ENCODE assay signal across 8 cellular contexts in the genomic region with DNA sequence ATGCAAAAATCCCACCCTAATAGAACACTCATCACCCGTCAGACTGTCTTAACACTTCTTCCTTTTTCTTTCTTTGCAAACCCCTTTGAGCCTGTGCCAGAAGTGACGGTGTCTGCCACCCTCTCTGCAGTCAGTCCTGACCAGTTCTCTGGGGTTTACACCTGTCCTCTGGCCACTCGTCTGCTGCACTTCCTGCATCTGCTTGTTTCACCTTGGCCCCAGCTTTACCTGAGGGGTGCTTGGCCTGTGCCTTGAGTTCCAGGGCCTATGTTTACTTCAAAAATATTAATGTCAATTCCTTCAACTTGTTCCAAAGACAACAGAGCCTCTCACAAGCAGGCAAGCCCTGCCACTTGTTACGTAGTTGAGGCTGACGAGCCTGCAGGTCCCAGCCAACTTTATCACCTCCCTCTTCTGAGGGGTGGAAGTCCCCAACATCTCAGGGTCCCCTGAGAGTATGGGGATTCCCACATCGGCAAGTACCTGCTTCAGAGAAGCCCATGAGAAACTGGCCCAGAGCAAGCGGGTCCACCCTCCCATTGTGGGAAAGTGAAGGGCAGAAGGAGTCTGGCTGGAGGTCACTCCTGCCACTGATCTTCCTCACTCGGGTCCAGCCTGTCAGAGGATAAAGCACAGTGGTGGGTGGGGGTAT.
DNase-seq lines count a peak whose midpoint lies in the region; ATAC-seq and TF ChIP-seq lines count a peak whose summit lies in the region.

No MANE protein-coding gene starts in this region.

- ATAC-seq in GM18498 (IDR thresholded peaks at IDR 0.05; ENCODE audit: unreplicated experiment) (peak; percentile 51), GM19468 (IDR thresholded peaks at IDR 0.05; ENCODE audit: extremely low read depth, unreplicated experiment) (peak; percentile 43), HG03159 (IDR thresholded peaks at IDR 0.05; ENCODE audit: unreplicated experiment) (peak; percentile 45), left lung (peak; percentile 46)

- no peak overlapping the region for H3K4me3 ChIP-seq in left lung

- DNase-seq in left lung, result peak; percentile 31 to 44
- no peak for DNase-seq in NCI-H187 (lab: John Stamatoyannopoulos, UW)
- no peak for DNase-seq in effector CD4-positive, alpha-beta T cell
- DNase-seq in cardiac septum (ENCODE audit: low spot score), result no peak
- DNase-seq in DMS 273 (lab: John Stamatoyannopoulos, UW; ENCODE audit: unreplicated experiment), result no peak

- H3K4me1 ChIP-seq in left lung, result peaks cover 0 to 3% of the 10 kb centered on the region in 2 donors

- no peak overlapping the region for H3K27ac ChIP-seq in left lung

- no peaks in the 10 kb centered on the region for H3K9me3 ChIP-seq in left lung

- H3K27me3 ChIP-seq in left lung, result peaks cover 0 to 7% of the 10 kb centered on the region in 2 donors

- no peaks in the 10 kb centered on the region for H3K36me3 ChIP-seq in left lung

- no peak for TF ChIP-seq CTCF in left lung (IDR thresholded peaks at IDR 0.05)

- intact Hi-C loops in left lung (cut with DNase I) (no loop called here), cardiac septum (cut with DNase I) (loop anchor here (10.0 kb wide), 1 partner anchor 461 kb away; no protein-coding TSS in a partner anchor)

Comparison
In these comparisons a context has a peak if more than half of its experiments do, and no peak if none do; other contexts are left out.
1. DNase-seq: peak in left lung (2 of 2); none in NCI-H187 (0 of 2), effector CD4-positive, alpha-beta T cell (single experiment), cardiac septum (single experiment) and DMS 273 (single experiment).
2. Peak in every context shown above with its lines, with median percentiles within 50 percentile points of each other: ATAC-seq.